Comparison of ENCODE assay signal across 1 cellular context in the genomic region with DNA sequence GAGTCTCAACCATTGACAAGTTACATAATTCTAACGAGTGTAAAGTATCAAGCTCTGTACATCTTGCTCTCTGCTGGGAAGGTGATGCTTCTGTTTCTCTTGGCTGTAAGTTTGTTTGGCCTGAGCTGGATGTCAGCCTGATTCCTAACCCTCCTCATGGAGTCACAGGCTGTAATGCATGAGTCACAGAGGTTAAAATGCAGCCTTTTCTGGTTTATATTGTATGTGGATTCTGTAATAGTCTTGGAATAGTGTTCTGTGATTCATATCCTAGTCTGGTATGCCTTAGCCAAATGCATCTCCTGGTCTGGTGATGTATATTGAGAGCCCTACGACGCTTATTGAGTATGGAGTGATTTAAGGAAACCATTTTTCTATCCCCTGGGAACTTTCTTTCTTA.
TF ChIP-seq lines count a peak whose summit lies in the region.

No MANE protein-coding gene starts in this region.

TF ChIP-seq in HCT116, 20 proteins besides CTCF, POLR2A, EP300 and RAD21 (continued from another document):
- peak; percentile 73; the same call in 1 of the 2 replicates for TF ChIP-seq CBX3 (IDR thresholded peaks at IDR 0.05; ENCODE audit: low read depth)
- TF ChIP-seq CEBPB (IDR thresholded peaks at IDR 0.05; ENCODE audit: low read depth): peak; percentile 59
- peak; percentile 36; the same call in 1 of the 2 replicates for TF ChIP-seq SRF (IDR thresholded peaks at IDR 0.05; ENCODE audit: low read depth)
- TF ChIP-seq ZNF274 (IDR thresholded peaks at IDR 0.05; ENCODE audit: low read depth, low read length): no peak
- TF ChIP-seq EGR1 (IDR thresholded peaks at IDR 0.05; ENCODE audit: low read depth): no peak
